Comparison of ENCODE assay signal across 8 cellular contexts in the genomic region with DNA sequence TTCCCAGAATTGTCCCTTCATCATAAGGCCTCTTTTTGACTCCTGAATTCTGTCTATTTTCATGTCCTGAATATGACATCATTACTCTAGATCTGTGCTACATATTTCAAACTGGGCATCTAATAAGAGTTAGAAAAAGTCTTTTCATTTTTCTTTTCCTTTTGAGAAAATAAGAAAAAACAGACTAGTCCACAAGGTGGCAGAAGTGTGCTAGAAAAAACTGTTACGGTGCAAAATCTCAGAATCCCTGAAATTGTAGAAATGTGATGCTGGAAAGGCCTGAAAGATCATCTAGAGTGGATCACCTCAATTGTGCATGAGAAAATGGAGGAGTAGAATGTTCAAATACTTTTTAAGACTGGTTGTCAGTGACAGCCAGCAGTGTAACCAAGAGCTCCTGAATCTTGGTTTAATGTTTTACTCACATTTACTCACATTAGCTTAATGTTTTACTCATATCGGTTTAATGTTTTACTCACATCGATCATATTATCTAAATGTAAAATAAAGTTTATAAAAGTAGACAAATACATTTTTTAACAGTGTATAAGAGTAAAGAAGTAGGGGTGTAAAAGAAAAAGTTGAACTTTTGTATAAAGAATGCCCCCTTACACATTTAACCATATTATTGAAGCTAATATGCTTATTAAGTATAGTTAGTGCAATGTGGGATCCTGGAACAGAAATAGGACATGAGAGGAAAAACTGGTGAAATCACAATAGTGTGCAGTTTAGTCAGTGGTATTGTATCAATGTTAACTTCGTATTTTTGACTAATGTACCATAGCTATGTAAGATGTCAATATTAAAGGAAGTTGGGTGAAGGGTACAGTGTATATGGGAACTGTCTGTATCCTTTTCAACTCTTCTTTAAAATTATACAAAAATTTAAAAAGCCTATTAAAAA.
A peak's percentile ranks its signal among the peaks of the same experiment; 100 is the strongest.
DNase-seq lines count a peak whose midpoint lies in the region; ATAC-seq, FAIRE-seq and TF ChIP-seq lines count a peak whose summit lies in the region.
"Had no signal": no experiment of that assay in that cellular context is flagged by ENCODE, and none has a peak within 500 bp of the region (broad histone marks: within the 10 kb centered on the region; RNA-seq: fewer than 3 reads in every experiment).

No MANE protein-coding gene starts in this region.

- no peak for DNase-seq in GM10266 (ENCODE audit: extremely low spot score)
- peak; percentile 27 for DNase-seq in NB4 (ENCODE audit: low read depth)
- no peak for DNase-seq in nephron progenitor cell
- no peak for DNase-seq in effector CD8-positive, alpha-beta T cell (lab: John Stamatoyannopoulos, UW)

- TF ChIP-seq CTCF in GM10266 (IDR thresholded peaks at IDR 0.05; ENCODE audit: control insufficient read depth, insufficient read depth, low read depth, missing control alignments) (peak; percentile 28), NB4 (IDR thresholded peaks at IDR 0.05; ENCODE audit: low read depth, low read length) (peak; percentile 8), nephron progenitor cell (IDR thresholded peaks at IDR 0.05) (peak; percentile 48)

- no peak overlapping the region for H3K4me3 ChIP-seq in NB4 (ENCODE audit: low read depth, low read length)

- no peak for TF ChIP-seq POLR2A in NB4 (IDR thresholded peaks at IDR 0.05; ENCODE audit: extremely low read depth, insufficient read length)

- H3K36me3 Mint-ChIP-seq in nephron progenitor cell (ENCODE audit: low read depth): no peaks in the 10 kb centered on the region

- peak; percentile 93 for FAIRE-seq in colon (lab: Jason Lieb, UNC)

- H3K4me1 Mint-ChIP-seq in nephron progenitor cell: no peaks in the 10 kb centered on the region

- peaks cover 5% of the 10 kb centered on the region for H3K27me3 Mint-ChIP-seq in nephron progenitor cell (ENCODE audit: low read depth, poor library complexity)

- no peak for ATAC-seq in GM18867 (IDR thresholded peaks at IDR 0.05; ENCODE audit: unreplicated experiment)
- no peak for ATAC-seq in GM21447 (IDR thresholded peaks at IDR 0.05; ENCODE audit: unreplicated experiment)

- peaks cover 4% of the 10 kb centered on the region for H3K9me3 Mint-ChIP-seq in nephron progenitor cell
- H3K9me3 Mint-ChIP-seq: T-helper 1 cell treated with Interleukin-12 subunit alpha and Interleukin-12 subunit beta and Interleukin-4 antibody, amounts not matched to agents 30 μg/mL and 1 μg/mL, for 36 hours had no signal

- no peak overlapping the region for H3K27ac Mint-ChIP-seq in nephron progenitor cell
- H3K27ac Mint-ChIP-seq: T-helper 1 cell treated with Interleukin-12 subunit alpha and Interleukin-12 subunit beta and Interleukin-4 antibody, amounts not matched to agents 30 μg/mL and 1 μg/mL, for 36 hours had no signal

- H3K4me3 Mint-ChIP-seq in nephron progenitor cell: no peak overlapping the region
- H3K4me3 Mint-ChIP-seq: T-helper 1 cell treated with Interleukin-12 subunit alpha and Interleukin-12 subunit beta and Interleukin-4 antibody, amounts not matched to agents 30 μg/mL and 1 μg/mL, for 36 hours had no signal
